14 cellular contexts compared by ENCODE assay signal in genomic region chr20:35327074-35327976, GRCh38. TPM values are rescaled to one million over a fixed set of nuclear protein-coding genes. Genes with fewer than 3 reads are reported as not detected.
DNase-seq lines count a peak whose midpoint lies in the region; ATAC-seq and TF ChIP-seq lines count a peak whose summit lies in the region.
"Had no signal": no experiment of that assay in that cellular context is flagged by ENCODE, and none has a peak within 500 bp of the region (broad histone marks: within the 10 kb centered on the region; RNA-seq: fewer than 3 reads in every experiment).

No MANE protein-coding gene starts in this region.

- H3K27ac ChIP-seq in Peyer's patch (peak overlapping the region in 3 of 4 donors; percentile 50 to 90 (median 71)), fibroblast of lung (ENCODE audit: insufficient read depth, low read length) (peak overlapping the region; percentile 24), gastrocnemius medialis (peak overlapping the region in 3 of 4 donors; percentile 65 to 75 (median 74))
- H3K27ac ChIP-seq: epithelial cell of prostate had no signal

- DNase-seq in activated CD4-positive, alpha-beta T cell treated with anti-CD3 and anti-CD28 coated beads, Interleukin-2, amount 10 ng/mL, durations not matched to agents 24 days and 14 days: no peak
- no peak for DNase-seq in activated CD4-positive, alpha-beta T cell treated with anti-CD3 and anti-CD28 coated beads, Interleukin-2, amount 50 U/mL, for 1 hour
- DNase-seq in Peyer's patch (peak in 2 of 3 donors; percentile 57 to 85), fibroblast of lung (ENCODE audit: low read depth in 2 of 2) (peak in 1 of 2 donors; percentile 48), gastrocnemius medialis (no peak), AG20443 (ENCODE audit: low spot score) (no peak), NCI-H345 (lab: John Stamatoyannopoulos, UW) (no peak)
- DNase-seq in activated CD4-positive, alpha-beta T cell treated with anti-CD3 and anti-CD28 coated beads for 1 hour: no peak
- DNase-seq: activated CD4-positive, CD25-positive, alpha-beta regulatory T cell; activated naive CD8-positive, alpha-beta T cell treated with anti-CD3 and anti-CD28 coated beads, Interleukin-2, amount 10 ng/mL, durations not matched to agents 7 days and 5 days; GDM1; NCI-H1105 treated with DMSO at 0.1 percent for 48 hours had no signal

- H3K9me3 Mint-ChIP-seq in activated CD4-positive, alpha-beta T cell treated with anti-CD3 and anti-CD28 coated beads, Interleukin-2, amount 10 ng/mL, durations not matched to agents 24 days and 14 days: no peaks in the 10 kb centered on the region
- H3K9me3 Mint-ChIP-seq: activated naive CD8-positive, alpha-beta T cell treated with anti-CD3 and anti-CD28 coated beads, Interleukin-2, amount 10 ng/mL, durations not matched to agents 7 days and 5 days had no signal

- intact Hi-C loops in activated CD4-positive, alpha-beta T cell treated with anti-CD3 and anti-CD28 coated beads, Interleukin-2, amount 10 ng/mL, durations not matched to agents 24 days and 14 days (cut with micrococcal nuclease): no loop called here
- intact Hi-C loops in gastrocnemius medialis (cut with DNase I; ENCODE audit: low total_unique reads): loop anchor here (2.0 kb wide), 1 partner anchor 21 kb away; no protein-coding TSS in a partner anchor

- H3K36me3 ChIP-seq in Peyer's patch (no peaks in the 10 kb centered on the region), fibroblast of lung (ENCODE audit: control insufficient read depth, insufficient read depth, low read length) (peaks cover 2% of the 10 kb centered on the region), gastrocnemius medialis (no peaks in the 10 kb centered on the region)

- peaks cover 9% of the 10 kb centered on the region for H3K36me3 Mint-ChIP-seq in activated CD4-positive, alpha-beta T cell treated with anti-CD3 and anti-CD28 coated beads, Interleukin-2, amount 10 ng/mL, durations not matched to agents 24 days and 14 days (ENCODE audit: low read depth)
- H3K36me3 Mint-ChIP-seq: activated naive CD8-positive, alpha-beta T cell treated with anti-CD3 and anti-CD28 coated beads, Interleukin-2, amount 10 ng/mL, durations not matched to agents 7 days and 5 days had no signal

- no peak overlapping the region for H3K9ac ChIP-seq in fibroblast of lung (ENCODE audit: insufficient read depth, low read length)

- H3K27me3 Mint-ChIP-seq in activated CD4-positive, alpha-beta T cell treated with anti-CD3 and anti-CD28 coated beads, Interleukin-2, amount 10 ng/mL, durations not matched to agents 24 days and 14 days: no peaks in the 10 kb centered on the region
- H3K27me3 Mint-ChIP-seq: activated naive CD8-positive, alpha-beta T cell treated with anti-CD3 and anti-CD28 coated beads, Interleukin-2, amount 10 ng/mL, durations not matched to agents 7 days and 5 days had no signal

- no peak overlapping the region for H3K4me3 Mint-ChIP-seq in activated CD4-positive, alpha-beta T cell treated with anti-CD3 and anti-CD28 coated beads, Interleukin-2, amount 10 ng/mL, durations not matched to agents 24 days and 14 days
- H3K4me3 Mint-ChIP-seq: activated naive CD8-positive, alpha-beta T cell treated with anti-CD3 and anti-CD28 coated beads, Interleukin-2, amount 10 ng/mL, durations not matched to agents 7 days and 5 days had no signal

- H3K4me2 ChIP-seq in fibroblast of lung (ENCODE audit: extremely low read depth, insufficient read depth, low read length): no peak overlapping the region

- H2AFZ ChIP-seq in fibroblast of lung (ENCODE audit: low read length): no peak overlapping the region

- no peaks in the 10 kb centered on the region for H4K20me1 ChIP-seq in fibroblast of lung (ENCODE audit: control insufficient read depth, extremely low read depth, insufficient read depth, low read length)

- peaks cover 42% of the 10 kb centered on the region for H3K4me1 Mint-ChIP-seq in activated CD4-positive, alpha-beta T cell treated with anti-CD3 and anti-CD28 coated beads, Interleukin-2, amount 10 ng/mL, durations not matched to agents 24 days and 14 days

- no peaks in the 10 kb centered on the region for H3K79me2 ChIP-seq in fibroblast of lung (ENCODE audit: control insufficient read depth, insufficient read depth, low read length)

- H3K4me1 ChIP-seq in Peyer's patch (peaks cover 0 to 33% (median 3%) of the 10 kb centered on the region in 4 donors), fibroblast of lung (ENCODE audit: control insufficient read depth, extremely low read depth, insufficient read depth, low read length) (peaks cover 16% of the 10 kb centered on the region), gastrocnemius medialis (peaks cover 8 to 33% of the 10 kb centered on the region in 2 donors)

- H3K9me3 ChIP-seq in Peyer's patch (no peaks in the 10 kb centered on the region), fibroblast of lung (ENCODE audit: control insufficient read depth, insufficient read depth, low read depth, low read length) (no peaks in the 10 kb centered on the region), gastrocnemius medialis (no peaks in the 10 kb centered on the region)

- TF ChIP-seq POLR2A in Peyer's patch (IDR thresholded peaks at IDR 0.05) (no peak), gastrocnemius medialis (IDR thresholded peaks at IDR 0.05) (no peak)

- H3K27ac Mint-ChIP-seq in activated CD4-positive, alpha-beta T cell treated with anti-CD3 and anti-CD28 coated beads, Interleukin-2, amount 10 ng/mL, durations not matched to agents 24 days and 14 days: peak overlapping the region; percentile 74
- H3K27ac Mint-ChIP-seq: activated naive CD8-positive, alpha-beta T cell treated with anti-CD3 and anti-CD28 coated beads, Interleukin-2, amount 10 ng/mL, durations not matched to agents 7 days and 5 days had no signal

- in situ Hi-C loops in gastrocnemius medialis (cut with MboI; ENCODE audit: low sequenced_read_pairs in 4 of 4): no loop called here

- H3K27me3 ChIP-seq in Peyer's patch (no peaks in the 10 kb centered on the region), fibroblast of lung (ENCODE audit: control insufficient read depth, insufficient read depth, low read length) (no peaks in the 10 kb centered on the region), gastrocnemius medialis (no peaks in the 10 kb centered on the region)

- peak; percentile 54 to 73 for ATAC-seq in gastrocnemius medialis

- TF ChIP-seq CTCF in Peyer's patch (IDR thresholded peaks at IDR 0.05) (no peak), fibroblast of lung (conservative IDR thresholded peaks at IDR 0.05 in 1 of 2, IDR thresholded peaks at IDR 0.05 in 1 of 2; ENCODE audit: low read depth in 1 of 2, low read length in 2 of 2) (no peak), gastrocnemius medialis (IDR thresholded peaks at IDR 0.05 in 4 of 5, conservative IDR thresholded peaks at IDR 0.05 in 1 of 5) (no peak)

- no peak overlapping the region for H3K4me3 ChIP-seq in Peyer's patch
- H3K4me3 ChIP-seq in fibroblast of lung (replicated peaks in 1 of 4; ENCODE audit: control extremely low read depth in 1 of 4, insufficient read depth in 1 of 4, low read depth in 3 of 4, low read length in 4 of 4): no peak overlapping the region
- H3K4me3 ChIP-seq in gastrocnemius medialis: no peak overlapping the region

RNA-seq across cellular contexts. Expression of gene FAM83C, which starts 35.1 kb away (rescaled TPM):
- not detected in 2 replicates for total RNA-seq in activated CD4-positive, alpha-beta T cell treated with anti-CD3 and anti-CD28 coated beads, Interleukin-2, amount 10 ng/mL, durations not matched to agents 24 days and 14 days
- not detected for total RNA-seq in Peyer's patch
- total RNA-seq in fibroblast of lung: not detected in 2 replicates
- 0.02 TPM in 1 of 2 replicates, not detected in the other for polyA plus RNA-seq in fibroblast of lung
- polyA plus RNA-seq in fibroblast of lung (2012): not detected in 2 replicates
- not detected in 2 replicates for polyA minus RNA-seq in fibroblast of lung (ENCODE audit: low replicate concordance)
- not detected for total RNA-seq in gastrocnemius medialis
- total RNA-seq: activated naive CD8-positive, alpha-beta T cell treated with anti-CD3 and anti-CD28 coated beads, Interleukin-2, amount 10 ng/mL, durations not matched to agents 7 days and 5 days; kidney epithelial cell had no signal

RNA-seq across cellular contexts. Expression of gene EIF6, which starts 42.8 kb away (rescaled TPM):
- total RNA-seq in activated CD4-positive, alpha-beta T cell treated with anti-CD3 and anti-CD28 coated beads, Interleukin-2, amount 10 ng/mL, durations not matched to agents 24 days and 14 days: 211 and 216 TPM in 2 replicates
- total RNA-seq in Peyer's patch: 100 to 1,000 TPM in 3 of 4 donors, 10 to 100 TPM in 1; 77.6 to 196 (median 157) TPM
- total RNA-seq in fibroblast of lung: 111 and 117 TPM in 2 replicates
- polyA plus RNA-seq in fibroblast of lung: 156 and 187 TPM in 2 replicates
- polyA plus RNA-seq in fibroblast of lung (2012): 192 and 254 TPM in 2 replicates
- 322 and 439 TPM in 2 replicates for polyA minus RNA-seq in fibroblast of lung (ENCODE audit: low replicate concordance)
- total RNA-seq in gastrocnemius medialis: 10 to 100 TPM; 34.2 to 48.3 (median 47.4) TPM

RNA-seq across cellular contexts. Expression of gene MMP24OS, which starts 49.4 kb away (rescaled TPM):
- 26.2 and 27.3 TPM in 2 replicates for total RNA-seq in activated CD4-positive, alpha-beta T cell treated with anti-CD3 and anti-CD28 coated beads, Interleukin-2, amount 10 ng/mL, durations not matched to agents 24 days and 14 days
- 10 to 100 TPM; 23.1 to 86.1 (median 58.6) TPM for total RNA-seq in Peyer's patch
- total RNA-seq in fibroblast of lung: 24.4 and 30.1 TPM in 2 replicates
- polyA plus RNA-seq in fibroblast of lung: 40.4 and 44.1 TPM in 2 replicates
- polyA plus RNA-seq in fibroblast of lung (2012): 130 and 146 TPM in 2 replicates
- polyA minus RNA-seq in fibroblast of lung (ENCODE audit: low replicate concordance): 123 and 159 TPM in 2 replicates
- 10 to 100 TPM in 3 of 4 donors, 1 to 10 TPM in 1; 3.8 to 18.4 (median 12.4) TPM for total RNA-seq in gastrocnemius medialis

Comparison
In these comparisons a context has a peak if more than half of its experiments do, and no peak if none do; other contexts are left out.
1. DNase-seq: peak in Peyer's patch (2 of 3); none in activated CD4-positive, alpha-beta T cell treated with anti-CD3 and anti-CD28 coated beads, Interleukin-2, amount 10 ng/mL, durations not matched to agents 24 days and 14 days (single experiment), activated CD4-positive, alpha-beta T cell treated with anti-CD3 and anti-CD28 coated beads, Interleukin-2, amount 50 U/mL, for 1 hour (single experiment), gastrocnemius medialis (0 of 2), AG20443 (single experiment), NCI-H345 (single experiment) and activated CD4-positive, alpha-beta T cell treated with anti-CD3 and anti-CD28 coated beads for 1 hour (single experiment).
2. H3K27ac ChIP-seq: peak in every context shown above with its lines; median percentile 74 in gastrocnemius medialis; 71 in Peyer's patch; 24 in fibroblast of lung.